ENCODE assay signal across 1 cellular context in genomic region chr10:132978542-132978941, GRCh38.
TF ChIP-seq lines count a peak whose summit lies in the region.

No MANE protein-coding gene starts in this region.

TF ChIP-seq in SK-N-SH, 30 proteins besides CTCF, POLR2A, EP300 and RAD21 (continued from another document):
- TF ChIP-seq REST (IDR thresholded peaks at IDR 0.05; ENCODE audit: low read depth, low read length) (no peak), YY1 (IDR thresholded peaks at IDR 0.05; ENCODE audit: low read depth) (no peak), USF2 (IDR thresholded peaks at IDR 0.05; ENCODE audit: borderline replicate concordance, low read depth, low read length) (no peak), IRF3 (IDR thresholded peaks at IDR 0.05; ENCODE audit: low read depth, low read length) (no peak), CHD2 (IDR thresholded peaks at IDR 0.05; ENCODE audit: low read length, partially characterized antibody) (no peak), SMC3 (IDR thresholded peaks at IDR 0.05; ENCODE audit: low read depth, low read length) (no peak), ELF1 (IDR thresholded peaks at IDR 0.05) (no peak), TCF12 (IDR thresholded peaks at IDR 0.05) (no peak), GATA2 (CRISPR knock-in tag; IDR thresholded peaks at IDR 0.05) (no peak), ZBTB33 (IDR thresholded peaks at IDR 0.05; ENCODE audit: borderline replicate concordance, low read depth) (no peak), MEF2A (IDR thresholded peaks at IDR 0.05; ENCODE audit: borderline replicate concordance, low read depth) (no peak), RCOR1 (IDR thresholded peaks at IDR 0.05; ENCODE audit: low read length) (no peak), PBX3 (IDR thresholded peaks at IDR 0.05) (no peak)
